Comparison of ENCODE assay signal across 18 cellular contexts in the genomic region with DNA sequence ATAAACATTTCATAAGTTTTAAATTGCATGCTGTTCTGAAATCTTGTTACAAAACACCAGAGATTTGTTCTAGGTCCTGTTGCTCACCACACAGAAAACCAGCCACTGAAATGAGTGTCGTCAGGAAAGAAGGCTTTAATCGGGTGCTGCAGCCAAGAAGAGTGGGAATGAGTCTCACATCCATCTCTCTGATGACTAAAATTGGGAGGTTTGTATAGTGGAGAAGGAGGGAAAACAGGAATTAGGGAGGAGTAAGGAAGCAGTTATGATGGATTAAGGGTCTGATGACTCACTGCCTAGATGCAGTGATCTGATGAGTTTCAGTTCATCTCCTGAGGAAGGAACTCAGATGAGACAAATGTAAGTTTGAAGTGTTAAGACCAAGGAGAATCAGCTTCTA. TPM values are rescaled to one million over a fixed set of nuclear protein-coding genes. Genes with fewer than 3 reads are reported as not detected.
A peak's percentile ranks its signal among the peaks of the same experiment; 100 is the strongest.
DNase-seq lines count a peak whose midpoint lies in the region; ATAC-seq, FAIRE-seq and TF ChIP-seq lines count a peak whose summit lies in the region.
"Had no signal": no experiment of that assay in that cellular context is flagged by ENCODE, and none has a peak within 500 bp of the region (broad histone marks: within the 10 kb centered on the region; RNA-seq: fewer than 3 reads in every experiment).

No MANE protein-coding gene starts in this region.

- H3K36me3 ChIP-seq in fibroblast of lung (ENCODE audit: control insufficient read depth, insufficient read depth, low read length) = no peaks in the 10 kb centered on the region
- H3K36me3 ChIP-seq in SJCRH30 = no peaks in the 10 kb centered on the region
- H3K36me3 ChIP-seq: HAP-1, right atrium auricular region had no signal

- no peak overlapping the region for H3K27ac ChIP-seq in fibroblast of lung (ENCODE audit: insufficient read depth, low read length)
- H3K27ac ChIP-seq in SJCRH30 = no peak overlapping the region
- H3K27ac ChIP-seq: right atrium auricular region had no signal

- H3K4me3 ChIP-seq in fibroblast of lung (replicated peaks in 1 of 4; ENCODE audit: control extremely low read depth in 1 of 4, insufficient read depth in 1 of 4, low read depth in 3 of 4, low read length in 4 of 4) = no peak overlapping the region
- no peak overlapping the region for H3K4me3 ChIP-seq in SJCRH30
- H3K4me3 ChIP-seq: HAP-1, right atrium auricular region had no signal

- H3K4me1 ChIP-seq in fibroblast of lung (ENCODE audit: control insufficient read depth, extremely low read depth, insufficient read depth, low read length) (no peaks in the 10 kb centered on the region), SJCRH30 (no peaks in the 10 kb centered on the region)
- H3K4me1 ChIP-seq: HAP-1, right atrium auricular region had no signal

- no peaks in the 10 kb centered on the region for H4K20me1 ChIP-seq in fibroblast of lung (ENCODE audit: control insufficient read depth, extremely low read depth, insufficient read depth, low read length)

- TF ChIP-seq CTCF in fibroblast of lung (conservative IDR thresholded peaks at IDR 0.05 in 1 of 2, IDR thresholded peaks at IDR 0.05 in 1 of 2; ENCODE audit: low read depth in 1 of 2, low read length in 2 of 2) = no peak

- intact Hi-C loops in sciatic nerve (cut with DNase I) = no loop called here

- H3K9ac ChIP-seq in fibroblast of lung (ENCODE audit: insufficient read depth, low read length) = no peak overlapping the region

- H3K79me2 ChIP-seq in fibroblast of lung (ENCODE audit: control insufficient read depth, insufficient read depth, low read length) = no peaks in the 10 kb centered on the region

- H3K27me3 ChIP-seq in fibroblast of lung (ENCODE audit: control insufficient read depth, insufficient read depth, low read length) (no peaks in the 10 kb centered on the region), SJCRH30 (no peaks in the 10 kb centered on the region)
- H3K27me3 ChIP-seq: right atrium auricular region had no signal

- FAIRE-seq in RCC 7860 (lab: Jason Lieb, UNC) = no peak
- FAIRE-seq: kidney had no signal

- no peak overlapping the region for H2AFZ ChIP-seq in fibroblast of lung (ENCODE audit: low read length)

- ATAC-seq in sciatic nerve (peak; percentile 45), HG03045 (IDR thresholded peaks at IDR 0.05; ENCODE audit: unreplicated experiment) (no peak), HG03354 (IDR thresholded peaks at IDR 0.05; ENCODE audit: poor library complexity, severe bottlenecking, unreplicated experiment) (no peak)
- ATAC-seq: naive thymus-derived CD4-positive, alpha-beta T cell; stimulated activated naive CD8-positive, alpha-beta T cell treated with anti-CD3 and anti-CD28 coated beads, Interleukin-15, Interleukin-2, amounts not matched to agents 100 U/mL and 50 U/mL, for 24 hours had no signal

- H3K9me3 ChIP-seq in fibroblast of lung (ENCODE audit: control insufficient read depth, insufficient read depth, low read depth, low read length) = no peaks in the 10 kb centered on the region
- H3K9me3 ChIP-seq in SJCRH30 (replicated peaks) = no peaks in the 10 kb centered on the region
- H3K9me3 ChIP-seq: HAP-1, right atrium auricular region had no signal

- DNase-seq in EH (ENCODE audit: low read depth) = peak; percentile 22
- peak; percentile 25 for DNase-seq in RCC 7860 (ENCODE audit: low spot score)
- DNase-seq in fibroblast of lung (ENCODE audit: low read depth in 2 of 2) = peak; percentile 28 to 81
- no peak for DNase-seq in sciatic nerve (ENCODE audit: low spot score)
- DNase-seq in SJCRH30 = no peak
- no peak for DNase-seq in GM19240 (ENCODE audit: insufficient read length, low spot score)
- DNase-seq: activated CD4-positive, alpha-beta T cell treated with anti-CD3 and anti-CD28 coated beads, Interleukin-2, amount 10 ng/mL, durations not matched to agents 24 days and 14 days; activated T-cell treated with anti-CD3 and anti-CD28 coated beads, Interleukin-2, amount 50 U/mL, for 24 hours; amniotic stem cell; CD4-positive, alpha-beta T cell; kidney; naive thymus-derived CD4-positive, alpha-beta T cell; NCI-H510A treated with DMSO at 0.1 percent for 48 hours; stimulated activated naive CD8-positive, alpha-beta T cell treated with anti-CD3 and anti-CD28 coated beads, Interleukin-15, Interleukin-2, amounts not matched to agents 100 U/mL and 50 U/mL, for 24 hours had no signal

- H3K4me2 ChIP-seq in fibroblast of lung (ENCODE audit: extremely low read depth, insufficient read depth, low read length) = no peak overlapping the region

RNA-seq across cellular contexts. Expression of a gene that starts 42.1 kb away (rescaled TPM):
- total RNA-seq in fibroblast of lung (0.26 and 1.3 TPM in 2 replicates), sciatic nerve (0.31 TPM)
- polyA plus RNA-seq in fibroblast of lung = 1.00 and 2.3 TPM in 2 replicates
- polyA plus RNA-seq in fibroblast of lung (2012) = 0.82 and 1.8 TPM in 2 replicates
- 1.5 and 7.5 TPM in 2 replicates for polyA minus RNA-seq in fibroblast of lung (ENCODE audit: low replicate concordance)
- total RNA-seq in SJCRH30 (2014; rRNA removed; shearing (Covaris generic)) = 0.16 TPM in 1 of 2 replicates, not detected in the other
- total RNA-seq: activated CD4-positive, alpha-beta T cell treated with anti-CD3 and anti-CD28 coated beads, Interleukin-2, amount 10 ng/mL, durations not matched to agents 24 days and 14 days; CD4-positive, alpha-beta T cell; naive thymus-derived CD4-positive, alpha-beta T cell had no signal
- polyA plus RNA-seq: naive thymus-derived CD4-positive, alpha-beta T cell had no signal

Comparison
In these comparisons a context has a peak if more than half of its experiments do, and no peak if none do; other contexts are left out.
1. DNase-seq: peak in EH (single experiment), RCC 7860 (single experiment) and fibroblast of lung (2 of 2); none in sciatic nerve (single experiment), SJCRH30 (0 of 2) and GM19240 (single experiment).